14 cellular contexts compared by ENCODE assay signal in genomic region chr2:45743531-45744391, GRCh38.
DNase-seq lines count a peak whose midpoint lies in the region; ATAC-seq and TF ChIP-seq lines count a peak whose summit lies in the region.
"Had no signal": no experiment of that assay in that cellular context is flagged by ENCODE, and none has a peak within 500 bp of the region (broad histone marks: within the 10 kb centered on the region; RNA-seq: fewer than 3 reads in every experiment).

No MANE protein-coding gene starts in this region.

- peaks cover 18 to 39% (median 32%) of the 10 kb centered on the region in 11 experiments for H3K9me3 ChIP-seq in BLaER1 treated with 17β-estradiol and CSF1 and Interleukin-3, amounts not matched to agents 10 nM and 100 nM (replicated peaks in 1 of 11)
- H3K9me3 ChIP-seq in adipocyte (ENCODE audit: control insufficient read depth, low read length): no peaks in the 10 kb centered on the region
- peaks cover 11% of the 10 kb centered on the region for H3K9me3 ChIP-seq in WERI-Rb-1 (ENCODE audit: severe bottlenecking)

- ATAC-seq in left cardiac atrium (peak; percentile 67 to 93), sciatic nerve (peak; percentile 85)
- ATAC-seq: GM12878 had no signal

- H4K20me1 ChIP-seq in BLaER1 treated with 17β-estradiol and CSF1 and Interleukin-3, amounts not matched to agents 10 nM and 100 nM: peaks cover 0 to 39% (median 14%) of the 10 kb centered on the region in 11 experiments; a peak in 11 of 22 replicates

- H3K9ac ChIP-seq in BLaER1 treated with 17β-estradiol and CSF1 and Interleukin-3, amounts not matched to agents 10 nM and 100 nM: peak overlapping the region in 3 of 11 experiments; percentile 32 to 51 (median 35); a peak in 2 of 22 replicates
- no peak overlapping the region for H3K9ac ChIP-seq in adipocyte (ENCODE audit: low read length)

- peak overlapping the region in 1 of 10 experiments; percentile 30; a peak in 1 of 20 replicates for H3K4me3 ChIP-seq in BLaER1 treated with 17β-estradiol and CSF1 and Interleukin-3, amounts not matched to agents 10 nM and 100 nM
- H3K4me3 ChIP-seq in adipocyte (ENCODE audit: low read length) (peak overlapping the region; percentile 20), WERI-Rb-1 (ENCODE audit: low read depth, low read length) (no peak overlapping the region)
- H3K4me3 ChIP-seq: GM12878 had no signal

- intact Hi-C loops in left cardiac atrium (cut with DNase I) (no loop called here), sciatic nerve (cut with DNase I) (no loop called here)

- no peak for TF ChIP-seq CTCF in WERI-Rb-1 (IDR thresholded peaks at IDR 0.05; ENCODE audit: low read depth, low read length)

- H3K4me1 ChIP-seq in BLaER1 treated with 17β-estradiol and CSF1 and Interleukin-3, amounts not matched to agents 10 nM and 100 nM: peaks cover 10 to 64% (median 50%) of the 10 kb centered on the region in 10 experiments
- H3K4me1 ChIP-seq in adipocyte (ENCODE audit: control insufficient read depth, insufficient read depth, low read length): peaks cover 48% of the 10 kb centered on the region

- H3K27ac ChIP-seq in BLaER1 treated with 17β-estradiol and CSF1 and Interleukin-3, amounts not matched to agents 10 nM and 100 nM: peak overlapping the region in 8 of 11 experiments; percentile 48 to 63 (median 50); a peak in 12 of 22 replicates
- no peak overlapping the region for H3K27ac ChIP-seq in WERI-Rb-1

- no peaks in the 10 kb centered on the region for H3K27me3 ChIP-seq in BLaER1 treated with 17β-estradiol and CSF1 and Interleukin-3, amounts not matched to agents 10 nM and 100 nM
- no peaks in the 10 kb centered on the region for H3K27me3 ChIP-seq in adipocyte (replicated peaks; ENCODE audit: control insufficient read depth, insufficient read depth, low read length)
- no peaks in the 10 kb centered on the region for H3K27me3 ChIP-seq in WERI-Rb-1 (ENCODE audit: insufficient read depth, low read depth, severe bottlenecking)

- peak; percentile 55 for DNase-seq in adipocyte (ENCODE audit: low read depth)
- peak; percentile 76 for DNase-seq in left cardiac atrium
- no peak for DNase-seq in sciatic nerve (ENCODE audit: low spot score)
- DNase-seq in NCI-H2029 (lab: John Stamatoyannopoulos, UW): no peak
- DNase-seq in activated gamma-delta T cell treated with Interleukin-2 at 50 U/mL for 16 hours: no peak
- no peak for DNase-seq in NCI-H1048 (lab: John Stamatoyannopoulos, UW)
- DNase-seq in WERI-Rb-1: no peak
- DNase-seq: activated CD4-positive, alpha-beta memory T cell treated with anti-CD3 and anti-CD28 coated beads, Interleukin-2, amount 10 ng/mL, durations not matched to agents 7 days and 5 days; CD4-positive, CD25-positive, alpha-beta regulatory T cell; midbrain; NCI-H526; stimulated activated CD4-positive, alpha-beta T cell treated with anti-CD3 and anti-CD28 coated beads, Interleukin-12 subunit alpha, Interleukin-12 subunit beta, amount 100 ng/mL, for 4 hours had no signal

- peaks cover 0 to 85% (median 55%) of the 10 kb centered on the region in 11 experiments; a peak in 19 of 22 replicates for H3K36me3 ChIP-seq in BLaER1 treated with 17β-estradiol and CSF1 and Interleukin-3, amounts not matched to agents 10 nM and 100 nM
- H3K36me3 ChIP-seq in adipocyte (ENCODE audit: control insufficient read depth, insufficient read depth, low read length, severe bottlenecking) (no peaks in the 10 kb centered on the region), WERI-Rb-1 (no peaks in the 10 kb centered on the region)

- peak overlapping the region; percentile 13 to 77 (median 68) for H3K4me2 ChIP-seq in BLaER1 treated with 17β-estradiol and CSF1 and Interleukin-3, amounts not matched to agents 10 nM and 100 nM

Comparison
In these comparisons a context has a peak if more than half of its experiments do, and no peak if none do; other contexts are left out.
1. DNase-seq: peak in adipocyte (single experiment) and left cardiac atrium (single experiment); none in sciatic nerve (single experiment), NCI-H2029 (single experiment), activated gamma-delta T cell treated with Interleukin-2 at 50 U/mL for 16 hours (single experiment), NCI-H1048 (single experiment) and WERI-Rb-1 (single experiment).